Comparison of ENCODE assay signal across 10 cellular contexts in genomic region chr9:95736370-95736769, GRCh38.
DNase-seq lines count a peak whose midpoint lies in the region; ATAC-seq, FAIRE-seq and TF ChIP-seq lines count a peak whose summit lies in the region.
"Had no signal": no experiment of that assay in that cellular context is flagged by ENCODE, and none has a peak within 500 bp of the region (broad histone marks: within the 10 kb centered on the region; RNA-seq: fewer than 3 reads in every experiment).

No MANE protein-coding gene starts in this region.

- 0% methylated on average over 5 of the region's 5 CpGs for WGBS in K562 (ENCODE audit: insufficient coverage, low coverage, missing lambda C conversion rate)
- WGBS in body of pancreas, 2 donors: 82 to 89% methylated on average over 5 of the region's 5 CpGs

- TF ChIP-seq CTCF in K562 (IDR thresholded peaks at IDR 0.05 in 2 of 3, conservative IDR thresholded peaks at IDR 0.05 in 1 of 3; ENCODE audit: insufficient read depth in 2 of 3, low read depth in 1 of 3, low read length in 3 of 3) (peak; percentile 44 to 58 (median 46); a peak in 5 of 6 replicates), osteoblast (IDR thresholded peaks at IDR 0.05; ENCODE audit: extremely low read depth, low read depth, low read length) (peak; percentile 48), body of pancreas (IDR thresholded peaks at IDR 0.05) (no peak)

- no peak for TF ChIP-seq EP300 in K562 (IDR thresholded peaks at IDR 0.05; ENCODE audit: low read length)

- H3K79me2 ChIP-seq in Karpas-422 (ENCODE audit: low read length): no peaks in the 10 kb centered on the region
- no peaks in the 10 kb centered on the region for H3K79me2 ChIP-seq in K562 (ENCODE audit: control insufficient read depth, insufficient read depth, low read length)
- H3K79me2 ChIP-seq in osteoblast (ENCODE audit: insufficient read depth, low read length): no peaks in the 10 kb centered on the region

- TF ChIP-seq POLR2A in K562 (conservative IDR thresholded peaks at IDR 0.05) (no peak), body of pancreas (IDR thresholded peaks at IDR 0.05) (no peak)

- H4K20me1 ChIP-seq in Karpas-422 (ENCODE audit: insufficient read depth, low read depth, low read length) (no peaks in the 10 kb centered on the region), K562 (replicated peaks; ENCODE audit: control insufficient read depth, insufficient read depth, low read length) (no peaks in the 10 kb centered on the region), osteoblast (ENCODE audit: insufficient read depth, low read length) (no peaks in the 10 kb centered on the region)

- no peak overlapping the region for H3K27ac ChIP-seq in Karpas-422 (ENCODE audit: low read length)
- no peak overlapping the region for H3K27ac ChIP-seq in K562 (ENCODE audit: extremely low read depth, low read depth, low read length)
- H3K27ac ChIP-seq in osteoblast (ENCODE audit: low read depth, low read length): no peak overlapping the region
- no peak overlapping the region for H3K27ac ChIP-seq in body of pancreas

- intact Hi-C loops in K562 (cut with micrococcal nuclease): no loop called here
- intact Hi-C loops in body of pancreas (cut with DNase I): no loop called here

- no peaks in the 10 kb centered on the region for H3K9me2 ChIP-seq in Karpas-422 (replicated peaks; ENCODE audit: insufficient read depth, low read length)

- CTCF ChIA-PET in K562 (lab: Yijun Ruan, JAX; ENCODE audit: low intra/inter-chr PET ratio): no interaction called here

- peak; percentile 17 for DNase-seq in NCI-H748 (lab: John Stamatoyannopoulos, UW; ENCODE audit: unreplicated experiment)
- DNase-seq in NCI-H748 treated with DMSO at 0.1 percent for 48 hours (lab: John Stamatoyannopoulos, UW): no peak
- peak; percentile 52 for DNase-seq in Karpas-422
- DNase-seq in K562 (ENCODE audit: extremely low read depth in 1 of 4, low spot score in 3 of 4): peak; percentile 13 to 51 (median 30)
- no peak for DNase-seq in osteoblast (ENCODE audit: insufficient read length, low spot score, missing footprints)
- no peak for DNase-seq in activated effector memory CD4-positive, alpha-beta T cell treated with Interleukin-2 at 50 U/mL for 16 hours
- DNase-seq in body of pancreas: no peak
- DNase-seq in activated CD8-positive, alpha-beta memory T cell treated with anti-CD3 and anti-CD28 coated beads, Interleukin-2, amount 50 U/mL, for 4 hours: no peak
- DNase-seq: activated CD4-positive, alpha-beta memory T cell treated with anti-CD3 and anti-CD28 coated beads, Interleukin-2, amount 10 ng/mL, durations not matched to agents 7 days and 5 days; occipital lobe had no signal

- H3K36me3 ChIP-seq in Karpas-422 (ENCODE audit: insufficient read depth, low read length) (no peaks in the 10 kb centered on the region), K562 (ENCODE audit: control insufficient read depth, insufficient read depth, low read length) (no peaks in the 10 kb centered on the region), osteoblast (ENCODE audit: insufficient read depth, low read length) (no peaks in the 10 kb centered on the region), body of pancreas (replicated peaks in 1 of 2; ENCODE audit: insufficient read depth in 1 of 2, low read depth in 2 of 2) (no peaks in the 10 kb centered on the region)

- H3K9me1 ChIP-seq in K562 (ENCODE audit: control insufficient read depth, insufficient read depth, low read length): no peaks in the 10 kb centered on the region

- no TSS peak for BruUV-seq in K562 (replicated peaks; lab: Mats Ljungman, UMichigan)

- H3K4me3 ChIP-seq in Karpas-422 (ENCODE audit: low read length) (no peak overlapping the region), K562 (no peak overlapping the region), osteoblast (ENCODE audit: insufficient read depth, low read length) (no peak overlapping the region), body of pancreas (no peak overlapping the region)

- POLR2A ChIA-PET in K562 (lab: Yijun Ruan, JAX): interaction anchor here (0.6 to 0.9 kb wide), 2 partner anchors 24 to 349 kb away, joined by 3 read pairs; no protein-coding TSS in a partner anchor

- H3K4me2 ChIP-seq in Karpas-422 (ENCODE audit: low read depth, low read length, poor library complexity, severe bottlenecking) (no peak overlapping the region), K562 (ENCODE audit: insufficient read depth, low read length) (no peak overlapping the region), osteoblast (ENCODE audit: insufficient read depth, low read length) (no peak overlapping the region)

- H3K4me1 ChIP-seq in Karpas-422 (ENCODE audit: low read length): no peaks in the 10 kb centered on the region
- no peaks in the 10 kb centered on the region for H3K4me1 ChIP-seq in K562 (replicated peaks in 1 of 2; ENCODE audit: control insufficient read depth in 2 of 2, insufficient read depth in 2 of 2, low read length in 2 of 2)
- no peaks in the 10 kb centered on the region for H3K4me1 ChIP-seq in osteoblast (ENCODE audit: insufficient read depth, low read length)
- H3K4me1 ChIP-seq in body of pancreas: no peaks in the 10 kb centered on the region

- H2AFZ ChIP-seq in Karpas-422 (ENCODE audit: low read length) (no peak overlapping the region), K562 (ENCODE audit: low read depth, low read length) (no peak overlapping the region), osteoblast (ENCODE audit: low read length) (no peak overlapping the region)

- FAIRE-seq in K562 (lab: Jason Lieb, UNC): no peak

- in situ Hi-C loops in K562 (cut with MboI): no loop called here

- H3K27me3 ChIP-seq in Karpas-422 (ENCODE audit: low read length) (no peaks in the 10 kb centered on the region), K562 (ENCODE audit: control insufficient read depth in 2 of 2, insufficient read depth in 2 of 2, low read length in 2 of 2) (peaks cover 13 to 33% of the 10 kb centered on the region in 2 experiments; a peak in 4 of 5 replicates), osteoblast (ENCODE audit: insufficient read depth, low read length) (peaks cover 25% of the 10 kb centered on the region), body of pancreas (no peaks in the 10 kb centered on the region)

- H3K9ac ChIP-seq in Karpas-422 (ENCODE audit: low read length) (no peak overlapping the region), K562 (ENCODE audit: insufficient read depth in 1 of 2, low read depth in 2 of 2, low read length in 2 of 2) (no peak overlapping the region)

- ATAC-seq in K562 (peak; percentile 87), body of pancreas (no peak)

- H3K9me3 ChIP-seq in Karpas-422 (ENCODE audit: low read length): no peaks in the 10 kb centered on the region
- no peaks in the 10 kb centered on the region for H3K9me3 ChIP-seq in K562 (replicated peaks; ENCODE audit: control insufficient read depth, insufficient read depth, low read depth, low read length)
- H3K9me3 ChIP-seq in osteoblast (ENCODE audit: low read depth, low read length): no peaks in the 10 kb centered on the region
- H3K9me3 ChIP-seq in body of pancreas: no peaks in the 10 kb centered on the region

- TF ChIP-seq RAD21 in K562 (CRISPR knock-in tag; conservative IDR thresholded peaks at IDR 0.05 in 1 of 2, IDR thresholded peaks at IDR 0.05 in 1 of 2): no peak

TF ChIP-seq in K562, 482 proteins besides CTCF, POLR2A, EP300 and RAD21:
- peak; percentile 33 for TF ChIP-seq CTCFL (IDR thresholded peaks at IDR 0.05; ENCODE audit: borderline replicate concordance, insufficient read depth, low read depth, low read length, poor library complexity, severe bottlenecking)
- TF ChIP-seq ZNF695 (CRISPR knock-in tag; IDR thresholded peaks at IDR 0.05): no peak
- no peak for TF ChIP-seq CREB1 (IDR thresholded peaks at IDR 0.05)
- TF ChIP-seq CREB1 (CRISPR knock-in tag; IDR thresholded peaks at IDR 0.05): no peak

Comparison
In these comparisons a context has a peak if more than half of its experiments do, and no peak if none do; other contexts are left out.
1. DNase-seq: peak in NCI-H748 (single experiment), Karpas-422 (single experiment) and K562 (4 of 4); none in NCI-H748 treated with DMSO at 0.1 percent for 48 hours (single experiment), osteoblast (single experiment), activated effector memory CD4-positive, alpha-beta T cell treated with Interleukin-2 at 50 U/mL for 16 hours (single experiment), body of pancreas (0 of 4) and activated CD8-positive, alpha-beta memory T cell treated with anti-CD3 and anti-CD28 coated beads, Interleukin-2, amount 50 U/mL, for 4 hours (single experiment).
2. CTCF ChIP-seq: peak in K562 (3 of 3) and osteoblast (single experiment); none in body of pancreas (0 of 7).